Comparison of ENCODE assay signal across 29 cellular contexts in genomic region chr2:163990554-163990953, GRCh38.
"Had no signal": no experiment of that assay in that cellular context is flagged by ENCODE, and none has a peak within 500 bp of the region (broad histone marks: within the 10 kb centered on the region; RNA-seq: fewer than 3 reads in every experiment).

No MANE protein-coding gene starts in this region.

- H3K36me3 ChIP-seq: MG63, Peyer's patch, SJSA1 had no signal

- H3K4me1 ChIP-seq: Peyer's patch, SJSA1 had no signal

- ATAC-seq: activated CD8-positive, alpha-beta memory T cell treated with anti-CD3 and anti-CD28 coated beads, Interleukin-2, amount 10 ng/mL, durations not matched to agents 7 days and 5 days; activated T-cell treated with anti-CD3 and anti-CD28 coated beads, Interleukin-2, amount 50 U/mL, for 4 hours; SK-N-SH treated with all-trans-retinoic acid at 6 μM for 48 hours had no signal

- DNase-seq: activated B cell treated with CpG ODN at 0.5 μM for 24 hours; activated CD4-positive, alpha-beta T cell treated with anti-CD3 and anti-CD28 coated beads for 1 hour; activated CD4-positive, alpha-beta T cell treated with anti-CD3 and anti-CD28 coated beads, Interleukin-2, amount 10 ng/mL, durations not matched to agents 24 days and 14 days; activated CD4-positive, alpha-beta T cell treated with anti-CD3 and anti-CD28 coated beads, Interleukin-2, amount 50 U/mL, for 48 hours; activated CD8-positive, alpha-beta memory T cell treated with anti-CD3 and anti-CD28 coated beads, Interleukin-2, amount 10 ng/mL, durations not matched to agents 7 days and 5 days; activated effector memory CD4-positive, alpha-beta T cell treated with anti-CD3 and anti-CD28 coated beads, Interleukin-2, amount 50 U/mL, for 16 hours; activated naive CD4-positive, alpha-beta T cell treated with anti-CD3 and anti-CD28 coated beads for 36 hours; activated naive CD8-positive, alpha-beta T cell treated with anti-CD3 and anti-CD28 coated beads for 36 hours; activated T-cell treated with anti-CD3 and anti-CD28 coated beads, Interleukin-2, amount 50 U/mL, for 4 hours; cerebellar nuclear complex; MG63; MV-4-11; NCI-H1105; NCI-H1436 treated with DMSO at 0.1 percent for 48 hours; NCI-H187; NCI-H2081; NCI-H2171; NCI-H345; NCI-H510A; NCI-H526 treated with DMSO at 0.1 percent for 48 hours; NCI-H82; NK-92 treated with Interleukin-12 subunit alpha and Interleukin-12 subunit beta, amount 100 ng/mL, for 24 hours; OCI-M1; Peyer's patch; SHP77; SW 1271 had no signal

- H3K4me3 ChIP-seq: MG63, Peyer's patch, SJSA1 had no signal

- H3K27ac ChIP-seq: Peyer's patch, RWPE1, SJSA1 had no signal

- H3K9me3 ChIP-seq: MG63, Peyer's patch, SJSA1 had no signal

- H3K27me3 ChIP-seq: MG63, Peyer's patch, SJSA1 had no signal
